Comparison of ENCODE assay signal across 8 cellular contexts in genomic region chr1:2300004-2300771, GRCh38.
DNase-seq lines count a peak whose midpoint lies in the region; ATAC-seq and TF ChIP-seq lines count a peak whose summit lies in the region.

No MANE protein-coding gene starts in this region.

- POLR2A ChIA-PET in A673 (lab: Charles Lee; ENCODE audit: low non-redundant PET), result no interaction called here

- H3K27ac ChIP-seq in A673 (ENCODE audit: low read depth, low read length, poor library complexity, severe bottlenecking), result peak overlapping the region; percentile 79
- H3K27ac ChIP-seq in HL-60 (replicated peaks), result peak overlapping the region; percentile 38
- peak overlapping the region; percentile 91 for H3K27ac ChIP-seq in left ventricle myocardium inferior (replicated peaks)

- ATAC-seq in GM19467 (IDR thresholded peaks at IDR 0.05; ENCODE audit: unreplicated experiment), result peak; percentile 72

- DNase-seq in A673 (ENCODE audit: low spot score) (no peak), HL-60 (ENCODE audit: low read depth in 1 of 2, low spot score in 1 of 2) (peak in 1 of 2 experiments; percentile 58), activated T-cell treated with anti-CD3 and anti-CD28 coated beads for 1 hour (ENCODE audit: low read depth) (peak; percentile 57), left ventricle myocardium inferior (no peak), NCI-H2029 treated with DMSO at 0.1 percent for 48 hours (lab: John Stamatoyannopoulos, UW) (no peak), NCI-H1694 treated with DMSO at 0.1 percent for 48 hours (lab: John Stamatoyannopoulos, UW) (no peak)
- peak; percentile 41 for DNase-seq in stimulated activated CD8-positive, alpha-beta memory T cell treated with anti-CD3 and anti-CD28 coated beads, Interleukin-15, amount 100 ng/mL, for 1 hour (ENCODE audit: low read depth)

- TSS peak; percentile 87 for BruUV-seq in A673 (replicated peaks; lab: Mats Ljungman, UMichigan)

- H3K36me3 ChIP-seq in A673 (ENCODE audit: insufficient read depth, low read length, poor library complexity, severe bottlenecking), result peaks cover 11% of the 10 kb centered on the region
- H3K36me3 ChIP-seq in left ventricle myocardium inferior, result peaks cover 24% of the 10 kb centered on the region

- H3K9me3 ChIP-seq in A673 (ENCODE audit: low read depth, low read length, poor library complexity, severe bottlenecking) (no peaks in the 10 kb centered on the region), left ventricle myocardium inferior (replicated peaks) (no peaks in the 10 kb centered on the region)

- peaks cover 33% of the 10 kb centered on the region for H3K4me1 ChIP-seq in A673 (ENCODE audit: insufficient read depth, low read length, poor library complexity, severe bottlenecking)
- H3K4me1 ChIP-seq in left ventricle myocardium inferior, result peaks cover 76% of the 10 kb centered on the region

- H3K4me3 ChIP-seq in A673 (ENCODE audit: low read depth, low read length, poor library complexity, severe bottlenecking), result peak overlapping the region; percentile 37
- H3K4me3 ChIP-seq in HL-60 (replicated peaks; ENCODE audit: insufficient read depth, low read length), result no peak overlapping the region
- peak overlapping the region; percentile 58 for H3K4me3 ChIP-seq in left ventricle myocardium inferior

- intact Hi-C loops in A673 (cut with micrococcal nuclease; ENCODE audit: unreplicated experiment) (loop anchor here (5.0 kb wide), 1 partner anchor 68 kb away; no protein-coding TSS in a partner anchor), left ventricle myocardium inferior (cut with micrococcal nuclease) (no loop called here)

- CTCF ChIA-PET in A673 (lab: Charles Lee), result interaction anchor here (0.9 kb wide), 1 partner anchor 16 kb away, joined by 5 read pairs; no protein-coding TSS in a partner anchor

- H3K27me3 ChIP-seq in A673 (replicated peaks; ENCODE audit: insufficient read depth, low read depth, low read length, poor library complexity) (no peaks in the 10 kb centered on the region), HL-60 (ENCODE audit: insufficient read depth, poor library complexity, severe bottlenecking) (no peaks in the 10 kb centered on the region), left ventricle myocardium inferior (ENCODE audit: low read depth) (no peaks in the 10 kb centered on the region)

- no peak for TF ChIP-seq CTCF in A673 (conservative IDR thresholded peaks at IDR 0.05; ENCODE audit: low read depth, low read length)
- TF ChIP-seq CTCF in HL-60 (IDR thresholded peaks at IDR 0.05; ENCODE audit: insufficient read depth, low read length), result no peak
- TF ChIP-seq CTCF in left ventricle myocardium inferior (IDR thresholded peaks at IDR 0.05; ENCODE audit: borderline replicate concordance), result no peak

Comparison
In these comparisons a context has a peak if more than half of its experiments do, and no peak if none do; other contexts are left out.
1. DNase-seq: peak in activated T-cell treated with anti-CD3 and anti-CD28 coated beads for 1 hour (single experiment) and stimulated activated CD8-positive, alpha-beta memory T cell treated with anti-CD3 and anti-CD28 coated beads, Interleukin-15, amount 100 ng/mL, for 1 hour (single experiment); none in A673 (single experiment), left ventricle myocardium inferior (single experiment), NCI-H2029 treated with DMSO at 0.1 percent for 48 hours (single experiment) and NCI-H1694 treated with DMSO at 0.1 percent for 48 hours (single experiment).
2. H3K27ac ChIP-seq: peak in every context shown above with its lines; median percentile 91 in left ventricle myocardium inferior; 79 in A673; 38 in HL-60.